ENCODE assay signal across 17 cellular contexts in genomic region chr6:96124778-96125177, GRCh38.
"Had no signal": no experiment of that assay in that cellular context is flagged by ENCODE, and none has a peak within 500 bp of the region (broad histone marks: within the 10 kb centered on the region; RNA-seq: fewer than 3 reads in every experiment).

No MANE protein-coding gene starts in this region.

- H3K36me3 Mint-ChIP-seq: activated CD8-positive, alpha-beta memory T cell treated with anti-CD3 and anti-CD28 coated beads, Interleukin-2, amount 10 ng/mL, durations not matched to agents 7 days and 5 days; activated naive CD8-positive, alpha-beta T cell treated with anti-CD3 and anti-CD28 coated beads for 36 hours; mesothelial cell of epicardium had no signal

- H3K27ac Mint-ChIP-seq: activated CD8-positive, alpha-beta memory T cell treated with anti-CD3 and anti-CD28 coated beads, Interleukin-2, amount 10 ng/mL, durations not matched to agents 7 days and 5 days; activated naive CD8-positive, alpha-beta T cell treated with anti-CD3 and anti-CD28 coated beads for 36 hours; activated T-cell treated with anti-CD3 and anti-CD28 coated beads, Interleukin-2, amount 50 U/mL, for 24 hours; mesothelial cell of epicardium had no signal

- DNase-seq: activated CD8-positive, alpha-beta memory T cell treated with anti-CD3 and anti-CD28 coated beads, Interleukin-2, amount 10 ng/mL, durations not matched to agents 7 days and 5 days; activated effector memory CD4-positive, alpha-beta T cell treated with anti-CD3 and anti-CD28 coated beads, Interleukin-2, amount 50 U/mL, for 16 hours; activated naive CD8-positive, alpha-beta T cell treated with anti-CD3 and anti-CD28 coated beads for 36 hours; activated T-cell treated with anti-CD3 and anti-CD28 coated beads, Interleukin-2, amount 50 U/mL, for 24 hours; anterior cingulate cortex; colonic mucosa; heart left ventricle; posterior cingulate gyrus; right lobe of liver; stimulated activated CD4-positive, alpha-beta T cell treated with anti-CD3 and anti-CD28 coated beads, Interleukin-2, amount 100 ng/mL, for 24 hours; stimulated activated naive CD4-positive, alpha-beta T cell; substantia nigra had no signal

- H3K4me3 Mint-ChIP-seq: activated CD8-positive, alpha-beta memory T cell treated with anti-CD3 and anti-CD28 coated beads, Interleukin-2, amount 10 ng/mL, durations not matched to agents 7 days and 5 days; activated naive CD8-positive, alpha-beta T cell treated with anti-CD3 and anti-CD28 coated beads for 36 hours; activated T-cell treated with anti-CD3 and anti-CD28 coated beads, Interleukin-2, amount 50 U/mL, for 24 hours; mesothelial cell of epicardium; neural crest cell had no signal

- H3K4me1 Mint-ChIP-seq: activated CD8-positive, alpha-beta memory T cell treated with anti-CD3 and anti-CD28 coated beads, Interleukin-2, amount 10 ng/mL, durations not matched to agents 7 days and 5 days; activated naive CD8-positive, alpha-beta T cell treated with anti-CD3 and anti-CD28 coated beads for 36 hours; neural crest cell had no signal

- H3K27me3 Mint-ChIP-seq: activated CD8-positive, alpha-beta memory T cell treated with anti-CD3 and anti-CD28 coated beads, Interleukin-2, amount 10 ng/mL, durations not matched to agents 7 days and 5 days; activated naive CD8-positive, alpha-beta T cell treated with anti-CD3 and anti-CD28 coated beads for 36 hours; activated T-cell treated with anti-CD3 and anti-CD28 coated beads, Interleukin-2, amount 50 U/mL, for 24 hours had no signal

- FAIRE-seq: endothelial cell of umbilical vein, frontal cortex, keratinocyte had no signal

- H3K9me3 Mint-ChIP-seq: activated T-cell treated with anti-CD3 and anti-CD28 coated beads, Interleukin-2, amount 50 U/mL, for 24 hours; neural crest cell had no signal
